In the genomic region with DNA sequence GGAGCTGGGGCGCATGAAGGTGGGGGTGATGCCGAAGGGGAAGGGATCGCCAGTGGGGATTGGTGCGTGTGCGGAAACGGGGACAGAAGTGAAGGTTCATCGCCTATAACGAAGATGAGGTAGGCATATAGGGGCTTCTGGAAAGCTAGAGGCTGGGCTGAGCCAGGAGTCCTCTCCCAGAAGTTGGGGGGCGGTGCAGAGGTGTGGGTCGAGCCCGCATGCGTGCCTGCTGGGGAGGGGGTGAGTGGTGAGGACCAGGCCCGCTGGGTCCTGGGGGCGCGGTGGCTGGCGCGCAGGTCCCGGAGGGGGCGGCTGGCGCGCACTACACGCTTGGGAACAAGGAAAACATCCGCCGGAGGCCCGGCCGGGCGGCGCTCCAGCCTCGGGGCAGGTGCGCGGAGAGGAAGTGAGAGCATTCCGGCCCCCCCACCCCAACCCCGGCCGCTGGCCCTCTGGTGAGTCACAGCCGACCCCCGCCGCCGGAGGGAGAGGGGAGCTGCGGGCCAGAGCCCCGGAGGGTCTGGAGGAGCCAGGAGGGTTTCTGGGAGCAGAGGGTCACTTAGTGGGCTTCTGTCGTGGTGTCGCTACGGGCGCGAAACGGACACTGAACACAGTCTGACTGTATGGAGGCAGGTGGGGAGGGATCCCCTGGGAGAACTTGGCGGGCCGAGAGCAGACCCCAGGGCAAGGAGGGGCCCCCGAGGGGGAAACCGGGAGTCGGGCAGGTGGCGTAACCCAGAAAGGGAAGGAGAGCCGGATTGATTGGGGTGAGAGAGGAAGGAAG, we compare ENCODE assay signal across 8 cellular contexts. TPM values are rescaled to one million over a fixed set of nuclear protein-coding genes. Genes with fewer than 3 reads are reported as not detected.
A peak's percentile ranks its signal among the peaks of the same experiment; 100 is the strongest.
DNase-seq lines count a peak whose midpoint lies in the region; ATAC-seq and TF ChIP-seq lines count a peak whose summit lies in the region.

No MANE protein-coding gene starts in this region.

- H2AK9ac ChIP-seq in IMR-90 (replicated peaks; ENCODE audit: low read depth, low read length, poor library complexity): peak overlapping the region; percentile 73

- peaks cover 2% of the 10 kb centered on the region; the same call in 1 of the 2 replicates for H3K27me3 ChIP-seq in IMR-90 (ENCODE audit: control insufficient read depth, insufficient read depth, low read length)
- no peaks in the 10 kb centered on the region for H3K27me3 ChIP-seq in SK-N-SH (ENCODE audit: insufficient read depth)
- H3K27me3 ChIP-seq in body of pancreas: no peaks in the 10 kb centered on the region
- H3K27me3 ChIP-seq in iPS-20b (ENCODE audit: insufficient read depth, low read length): no peaks in the 10 kb centered on the region
- H3K27me3 ChIP-seq in skeletal muscle satellite cell (ENCODE audit: control insufficient read depth, insufficient read depth, low read length): no peaks in the 10 kb centered on the region

- WGBS in IMR-90 (ENCODE audit: extremely low coverage in 2 of 2, insufficient read length in 1 of 2), 2 experiments: 22% methylated on average over 8 of the region's 53 CpGs; no CpG with 5 or more reads in 1 of the 2 experiments
- WGBS in SK-N-SH (ENCODE audit: low lambda C conversion rate): 2% methylated on average over 30 of the region's 53 CpGs
- WGBS in body of pancreas, 2 donors: 0% methylated on average over 28 to 50 of the region's 53 CpGs

- H2BK5ac ChIP-seq in IMR-90 (ENCODE audit: low read depth, low read length, poor library complexity, severe bottlenecking): no peak overlapping the region

- peaks cover 9% of the 10 kb centered on the region for H3F3A ChIP-seq in SK-N-SH (replicated peaks; ENCODE audit: insufficient read depth)

- intact Hi-C loops in IMR-90 (cut with micrococcal nuclease): no loop called here
- intact Hi-C loops in body of pancreas (cut with DNase I): no loop called here

- H2BK20ac ChIP-seq in IMR-90 (ENCODE audit: low read depth, low read length): no peak overlapping the region

- peak overlapping the region; percentile 55 for H3K4me2 ChIP-seq in IMR-90 (ENCODE audit: low read depth, low read length)
- peak overlapping the region; percentile 86 for H3K4me2 ChIP-seq in SK-N-SH
- peak overlapping the region; percentile 83 for H3K4me2 ChIP-seq in skeletal muscle satellite cell (ENCODE audit: low read length)

- in situ Hi-C loops in IMR-90 (cut with MboI; ENCODE audit: low sequenced_read_pairs): no loop called here

- no peak overlapping the region; the same call in 1 of the 2 replicates for H3K23ac ChIP-seq in IMR-90 (ENCODE audit: low read depth, low read length)

- no peak overlapping the region for H4K5ac ChIP-seq in IMR-90 (ENCODE audit: low read depth, low read length)

- H3K18ac ChIP-seq in IMR-90 (ENCODE audit: low read depth, low read length): no peak overlapping the region

- TF ChIP-seq RAD21 in IMR-90 (IDR thresholded peaks at IDR 0.05; ENCODE audit: low read length) (no peak), SK-N-SH (IDR thresholded peaks at IDR 0.05; ENCODE audit: low read length) (no peak)

- BruUV-seq in IMR-90 (replicated peaks; lab: Mats Ljungman, UMichigan): no TSS peak

- H3K9me2 ChIP-seq in SK-N-SH: no peaks in the 10 kb centered on the region

- no peaks in the 10 kb centered on the region for H3K79me2 ChIP-seq in SK-N-SH (ENCODE audit: insufficient read depth)

- no peak overlapping the region for H4K91ac ChIP-seq in IMR-90 (ENCODE audit: insufficient read depth, low read depth, low read length)

- ATAC-seq in GM21360 (IDR thresholded peaks at IDR 0.05; ENCODE audit: unreplicated experiment) (peak; percentile 51), IMR-90 (ENCODE audit: low read depth) (peak; percentile 38), body of pancreas (peak; percentile 81)

- H3K56ac ChIP-seq in IMR-90 (ENCODE audit: extremely low read depth, insufficient read depth, low read length): no peak overlapping the region

- no peak for TF ChIP-seq POLR2A in IMR-90 (IDR thresholded peaks at IDR 0.05; ENCODE audit: low read depth, low read length)
- TF ChIP-seq POLR2A in body of pancreas (IDR thresholded peaks at IDR 0.05): peak; percentile 42 to 65 (median 65)

- H3K27ac ChIP-seq in IMR-90 (ENCODE audit: insufficient read depth, low read length) (no peak overlapping the region), SK-N-SH (ENCODE audit: low read depth in 2 of 2, low read length in 1 of 2) (peak overlapping the region; percentile 38 to 75; a peak in 3 of 4 replicates), body of pancreas (peak overlapping the region; percentile 82 to 97 (median 93)), iPS-20b (ENCODE audit: low read length) (peak overlapping the region; percentile 11)

- H3K79me1 ChIP-seq in IMR-90 (ENCODE audit: low read depth in 1 of 2, low read length in 2 of 2): no peaks in the 10 kb centered on the region

- H2AFZ ChIP-seq in IMR-90 (replicated peaks; ENCODE audit: low read length, poor library complexity) (peak overlapping the region; percentile 53), SK-N-SH (ENCODE audit: low read depth) (peak overlapping the region; percentile 61; the same call in 1 of the 2 replicates)

- H4K20me1 ChIP-seq in IMR-90 (ENCODE audit: insufficient read depth, low read length): no peaks in the 10 kb centered on the region
- H4K20me1 ChIP-seq in SK-N-SH (ENCODE audit: insufficient read depth): no peaks in the 10 kb centered on the region

- CTCF ChIA-PET in IMR-90 (lab: Yijun Ruan, JAX) (interaction anchor here (0.5 kb wide), 1 partner anchor 17 kb away, joined by 3 read pairs; no protein-coding TSS in a partner anchor), SK-N-SH (lab: Yijun Ruan, JAX) (interaction anchor here (0.5 to 3.4 kb wide), 27 partner anchors 9 to 371 kb away, joined by 3 to 27 read pairs (median 4); a partner anchor contains a TSS)

- POLR2A ChIA-PET in IMR-90 (lab: Charles Lee; ENCODE audit: unreplicated experiment) (interaction anchor here (0.6 kb wide), 1 partner anchor 13 kb away, joined by 4 read pairs; no protein-coding TSS in a partner anchor), SK-N-SH (lab: Yijun Ruan, JAX) (interaction anchor here (0.6 to 1.5 kb wide), 9 partner anchors 9 to 126 kb away, joined by 3 to 13 read pairs (median 3); a partner anchor contains a TSS)

- H3K14ac ChIP-seq in IMR-90 (replicated peaks; ENCODE audit: low read depth, low read length): no peak overlapping the region

- H2BK120ac ChIP-seq in IMR-90 (ENCODE audit: low read depth, low read length): no peak overlapping the region

- H3K4me3 ChIP-seq in IMR-90 (ENCODE audit: insufficient read depth, low read depth, low read length): no peak overlapping the region
- peak overlapping the region; percentile 52 to 65 for H3K4me3 ChIP-seq in SK-N-SH (ENCODE audit: low read depth in 2 of 2, low read length in 1 of 2)
- peak overlapping the region; percentile 52 to 57 for H3K4me3 ChIP-seq in body of pancreas
- peak overlapping the region; percentile 74 for H3K4me3 ChIP-seq in iPS-20b (ENCODE audit: low read length)
- H3K4me3 ChIP-seq in skeletal muscle satellite cell (ENCODE audit: low read length): peak overlapping the region; percentile 62

- dilution Hi-C loops in IMR-90 (cut with HindIII; ENCODE audit: low sequenced_read_pairs, unreplicated experiment): no loop called here

- peaks cover 28% of the 10 kb centered on the region for H3K36me3 ChIP-seq in IMR-90 (ENCODE audit: control insufficient read depth, insufficient read depth, low read length)
- H3K36me3 ChIP-seq in SK-N-SH (replicated peaks in 1 of 2; ENCODE audit: control insufficient read depth in 1 of 2, insufficient read depth in 2 of 2, low read length in 1 of 2): peaks cover 4 to 39% of the 10 kb centered on the region in 2 experiments
- peaks cover 0 to 16% of the 10 kb centered on the region in 2 donors for H3K36me3 ChIP-seq in body of pancreas (replicated peaks in 1 of 2; ENCODE audit: insufficient read depth in 1 of 2, low read depth in 2 of 2)
- H3K36me3 ChIP-seq in iPS-20b (ENCODE audit: insufficient read depth, low read depth, low read length): peaks cover 36% of the 10 kb centered on the region
- peaks cover 28% of the 10 kb centered on the region for H3K36me3 ChIP-seq in skeletal muscle satellite cell (ENCODE audit: insufficient read depth, low read length)

- peaks cover 7% of the 10 kb centered on the region; the same call in 1 of the 2 replicates for H3K4me1 ChIP-seq in IMR-90 (ENCODE audit: control insufficient read depth, insufficient read depth, low read length)
- H3K4me1 ChIP-seq in SK-N-SH (ENCODE audit: control insufficient read depth in 1 of 2, insufficient read depth in 2 of 2, low read depth in 1 of 2, low read length in 1 of 2): peaks cover 9 to 17% of the 10 kb centered on the region in 2 experiments; a peak in 3 of 4 replicates
- peaks cover 36% of the 10 kb centered on the region for H3K4me1 ChIP-seq in body of pancreas
- peaks cover 9% of the 10 kb centered on the region for H3K4me1 ChIP-seq in iPS-20b (ENCODE audit: insufficient read depth, low read length)
- H3K4me1 ChIP-seq in skeletal muscle satellite cell (ENCODE audit: control insufficient read depth, insufficient read depth, low read length): peaks cover 23% of the 10 kb centered on the region

- peaks cover 5% of the 10 kb centered on the region for H3K9me1 ChIP-seq in IMR-90 (ENCODE audit: insufficient read depth, low read length)

- H3K9me3 ChIP-seq in IMR-90 (ENCODE audit: control insufficient read depth, insufficient read depth, low read length) (no peaks in the 10 kb centered on the region), SK-N-SH (no peaks in the 10 kb centered on the region), body of pancreas (no peaks in the 10 kb centered on the region), iPS-20b (ENCODE audit: insufficient read depth, low read depth, low read length) (no peaks in the 10 kb centered on the region), skeletal muscle satellite cell (replicated peaks; ENCODE audit: low read length) (no peaks in the 10 kb centered on the region)

- no peak; the same call in 1 of the 2 replicates for TF ChIP-seq CTCF in IMR-90 (conservative IDR thresholded peaks at IDR 0.05; ENCODE audit: low read depth, low read length)
- TF ChIP-seq CTCF in SK-N-SH (IDR thresholded peaks at IDR 0.05): no peak
- TF ChIP-seq CTCF in body of pancreas (IDR thresholded peaks at IDR 0.05): peak in 2 of 7 experiments; percentile 87 to 88

- H2BK15ac ChIP-seq in IMR-90 (ENCODE audit: low read depth, low read length): no peak overlapping the region

- no peak overlapping the region for H2AK5ac ChIP-seq in IMR-90 (ENCODE audit: low read depth, low read length)

- H3K4ac ChIP-seq in IMR-90 (ENCODE audit: low read depth, low read length): no peak overlapping the region

- H3K9ac ChIP-seq in IMR-90 (ENCODE audit: low read depth, low read length): no peak overlapping the region
- peak overlapping the region; percentile 53 for H3K9ac ChIP-seq in SK-N-SH
- peak overlapping the region; percentile 87 for H3K9ac ChIP-seq in iPS-20b (ENCODE audit: low read depth, low read length)
- no peak overlapping the region for H3K9ac ChIP-seq in skeletal muscle satellite cell (ENCODE audit: low read depth, low read length)

- H4K8ac ChIP-seq in IMR-90 (ENCODE audit: low read depth in 2 of 2, low read length in 2 of 2): no peak overlapping the region

- no peak for TF ChIP-seq EP300 in SK-N-SH (IDR thresholded peaks at IDR 0.05; ENCODE audit: borderline replicate concordance in 1 of 2, low read depth in 1 of 2, low read length in 1 of 2)

- DNase-seq in D341Med (ENCODE audit: low spot score): peak; percentile 77
- no peak for DNase-seq in IMR-90
- peak; percentile 88 for DNase-seq in SK-N-SH
- DNase-seq in body of pancreas: peak; percentile 75 to 86 (median 78)
- DNase-seq in epidermal melanocyte (ENCODE audit: insufficient read length, low spot score): no peak

RNA-seq across cellular contexts. Expression of a gene that starts 2.9 kb away (rescaled TPM):
- total RNA-seq in IMR-90 (2012; rRNA removed) (not detected in 2 replicates), body of pancreas (not detected)
- polyA plus RNA-seq in IMR-90 (2012; rRNA removed) (not detected in 2 replicates), SK-N-SH (2012; rRNA removed) (1.2 TPM in 2 replicates)
- polyA plus RNA-seq in IMR-90 (2012; cell fraction: cytosol; rRNA removed): not detected in 2 replicates
- not detected in 2 replicates for polyA plus RNA-seq in IMR-90 (2012; cell fraction: nucleus; rRNA removed; ENCODE audit: low replicate concordance)
- polyA plus RNA-seq in SK-N-SH (2012; cell fraction: cytosol; rRNA removed): 0.52 and 0.55 TPM in 2 replicates
- 1.0 and 1.9 TPM in 2 replicates for polyA plus RNA-seq in SK-N-SH (2012; cell fraction: nucleus; rRNA removed)
- not detected in 2 replicates for total RNA-seq in skeletal muscle satellite cell (2012; rRNA removed)

RNA-seq across cellular contexts. Expression of a gene that starts 7.8 kb away (rescaled TPM):
- 10.2 and 10.8 TPM in 2 replicates for total RNA-seq in IMR-90 (2012; rRNA removed)
- 13.5 and 14.3 TPM in 2 replicates for polyA plus RNA-seq in IMR-90 (2012; rRNA removed)
- 7.7 and 11.0 TPM in 2 replicates for polyA plus RNA-seq in IMR-90 (2012; cell fraction: cytosol; rRNA removed)
- 23.7 and 25.1 TPM in 2 replicates for polyA plus RNA-seq in IMR-90 (2012; cell fraction: nucleus; rRNA removed; ENCODE audit: low replicate concordance)
- polyA plus RNA-seq in SK-N-SH (2012; rRNA removed): 16.1 and 18.6 TPM in 2 replicates
- polyA plus RNA-seq in SK-N-SH (2012; cell fraction: cytosol; rRNA removed): 13.5 and 16.3 TPM in 2 replicates
- polyA plus RNA-seq in SK-N-SH (2012; cell fraction: nucleus; rRNA removed): 28.4 and 28.9 TPM in 2 replicates
- total RNA-seq in body of pancreas: 10 to 100 TPM; 15.3 to 18.1 TPM
- 10.0 and 11.9 TPM in 2 replicates for total RNA-seq in skeletal muscle satellite cell (2012; rRNA removed)

RNA-seq across cellular contexts. Expression of a gene that starts 7.9 kb away (rescaled TPM):
- 14.2 and 18.1 TPM in 2 replicates for total RNA-seq in IMR-90 (2012; rRNA removed)
- 37.0 and 38.2 TPM in 2 replicates for polyA plus RNA-seq in IMR-90 (2012; rRNA removed)
- 16.3 and 18.2 TPM in 2 replicates for polyA plus RNA-seq in IMR-90 (2012; cell fraction: cytosol; rRNA removed)
- polyA plus RNA-seq in IMR-90 (2012; cell fraction: nucleus; rRNA removed; ENCODE audit: low replicate concordance): 206 and 250 TPM in 2 replicates
- polyA plus RNA-seq in SK-N-SH (2012; rRNA removed): 71.5 and 98.2 TPM in 2 replicates
- polyA plus RNA-seq in SK-N-SH (2012; cell fraction: cytosol; rRNA removed): 28.7 and 35.7 TPM in 2 replicates
- 425 and 473 TPM in 2 replicates for polyA plus RNA-seq in SK-N-SH (2012; cell fraction: nucleus; rRNA removed)
- 100 to 1,000 TPM in 1 of 2 donors, 10 to 100 TPM in 1; 54.2 to 111 TPM for total RNA-seq in body of pancreas
- 17.7 and 22.1 TPM in 2 replicates for total RNA-seq in skeletal muscle satellite cell (2012; rRNA removed)

RNA-seq across cellular contexts. Expression of a gene that starts 24.5 kb away (rescaled TPM):
- total RNA-seq in IMR-90 (2012; rRNA removed): 105 and 106 TPM in 2 replicates
- polyA plus RNA-seq in IMR-90 (2012; rRNA removed): 54.9 and 60.7 TPM in 2 replicates
- polyA plus RNA-seq in IMR-90 (2012; cell fraction: cytosol; rRNA removed): 86.1 and 133 TPM in 2 replicates
- polyA plus RNA-seq in IMR-90 (2012; cell fraction: nucleus; rRNA removed; ENCODE audit: low replicate concordance): 30.7 and 40.3 TPM in 2 replicates
- polyA plus RNA-seq in SK-N-SH (2012; rRNA removed): 33.9 and 38.6 TPM in 2 replicates
- 36.2 and 36.8 TPM in 2 replicates for polyA plus RNA-seq in SK-N-SH (2012; cell fraction: cytosol; rRNA removed)
- 29.2 and 35.8 TPM in 2 replicates for polyA plus RNA-seq in SK-N-SH (2012; cell fraction: nucleus; rRNA removed)
- 10 to 100 TPM; 31.9 to 32.6 TPM for total RNA-seq in body of pancreas
- 72.5 and 82.8 TPM in 2 replicates for total RNA-seq in skeletal muscle satellite cell (2012; rRNA removed)

RNA-seq across cellular contexts. Expression of a gene that starts 24.9 kb away (rescaled TPM):
- total RNA-seq in IMR-90 (2012; rRNA removed): 337 and 346 TPM in 2 replicates
- 224 and 228 TPM in 2 replicates for polyA plus RNA-seq in IMR-90 (2012; rRNA removed)
- polyA plus RNA-seq in IMR-90 (2012; cell fraction: cytosol; rRNA removed): 134 and 262 TPM in 2 replicates
- 206 and 469 TPM in 2 replicates for polyA plus RNA-seq in IMR-90 (2012; cell fraction: nucleus; rRNA removed; ENCODE audit: low replicate concordance)
- polyA plus RNA-seq in SK-N-SH (2012; rRNA removed): 91.8 and 115 TPM in 2 replicates
- 32.7 and 72.5 TPM in 2 replicates for polyA plus RNA-seq in SK-N-SH (2012; cell fraction: cytosol; rRNA removed)
- 183 and 220 TPM in 2 replicates for polyA plus RNA-seq in SK-N-SH (2012; cell fraction: nucleus; rRNA removed)
- 100 to 1,000 TPM in 1 of 2 donors, 10 to 100 TPM in 1; 93.7 to 130 TPM for total RNA-seq in body of pancreas
- 250 and 282 TPM in 2 replicates for total RNA-seq in skeletal muscle satellite cell (2012; rRNA removed)

Comparison
In these comparisons a context has a peak if more than half of its experiments do, and no peak if none do; other contexts are left out.
1. DNase-seq: peak in D341Med (single experiment), SK-N-SH (single experiment) and body of pancreas (4 of 4); none in IMR-90 (single experiment) and epidermal melanocyte (single experiment).
2. H3K9ac ChIP-seq: peak in SK-N-SH (single experiment) and iPS-20b (single experiment); none in IMR-90 (single experiment) and skeletal muscle satellite cell (single experiment).
3. Peak in every context shown above with its lines, with median percentiles within 50 percentile points of each other: ATAC-seq and H3K4me2 ChIP-seq.